Comparison of ENCODE assay signal across 12 cellular contexts in genomic region chrX:107483976-107484726, GRCh38. TPM values are rescaled to one million over a fixed set of nuclear protein-coding genes. Genes with fewer than 3 reads are reported as not detected.
DNase-seq lines count a peak whose midpoint lies in the region; ATAC-seq and TF ChIP-seq lines count a peak whose summit lies in the region.
"Had no signal": no experiment of that assay in that cellular context is flagged by ENCODE, and none has a peak within 500 bp of the region (broad histone marks: within the 10 kb centered on the region; RNA-seq: fewer than 3 reads in every experiment).

No MANE protein-coding gene starts in this region.

- H2AFZ ChIP-seq in neural progenitor cell (replicated peaks): peak overlapping the region; percentile 26

- H3K9me3 Mint-ChIP-seq in neural progenitor cell (peaks cover 2% of the 10 kb centered on the region), immature natural killer cell (no peaks in the 10 kb centered on the region)
- H3K9me3 Mint-ChIP-seq: activated CD4-positive, alpha-beta memory T cell treated with anti-CD3 and anti-CD28 coated beads for 36 hours had no signal

- no peaks in the 10 kb centered on the region for H3K4me1 ChIP-seq in colonic mucosa
- peaks cover 11% of the 10 kb centered on the region for H3K4me1 ChIP-seq in neural progenitor cell
- H3K4me1 ChIP-seq: body of pancreas had no signal

- H3K27ac Mint-ChIP-seq in neural progenitor cell (peak overlapping the region; percentile 14), immature natural killer cell (no peak overlapping the region)
- H3K27ac Mint-ChIP-seq: activated CD4-positive, alpha-beta memory T cell treated with anti-CD3 and anti-CD28 coated beads for 36 hours; naive thymus-derived CD4-positive, alpha-beta T cell had no signal

- no peak overlapping the region for H3K4me3 ChIP-seq in colonic mucosa
- H3K4me3 ChIP-seq in neural progenitor cell: no peak overlapping the region
- H3K4me3 ChIP-seq: body of pancreas had no signal

- no peak for ATAC-seq in HG02763 (IDR thresholded peaks at IDR 0.05; ENCODE audit: unreplicated experiment)
- ATAC-seq: body of pancreas; naive thymus-derived CD4-positive, alpha-beta T cell had no signal

- H3K27ac ChIP-seq in colonic mucosa (no peak overlapping the region), neural progenitor cell (no peak overlapping the region)
- H3K27ac ChIP-seq: body of pancreas had no signal

- intact Hi-C loops in colonic mucosa (cut with DNase I): no loop called here

- no peaks in the 10 kb centered on the region for H4K20me1 ChIP-seq in neural progenitor cell (ENCODE audit: low read depth)

- H3K27me3 Mint-ChIP-seq in neural progenitor cell (ENCODE audit: insufficient read depth, low read depth) (no peaks in the 10 kb centered on the region), immature natural killer cell (ENCODE audit: low read depth in 3 of 3) (peaks cover 5 to 20% (median 9%) of the 10 kb centered on the region in 3 donors)
- H3K27me3 Mint-ChIP-seq: activated CD4-positive, alpha-beta memory T cell treated with anti-CD3 and anti-CD28 coated beads for 36 hours; naive thymus-derived CD4-positive, alpha-beta T cell had no signal

- H3K4me1 Mint-ChIP-seq in neural progenitor cell: peaks cover 28% of the 10 kb centered on the region
- peaks cover 20 to 29% of the 10 kb centered on the region in 2 donors for H3K4me1 Mint-ChIP-seq in immature natural killer cell
- H3K4me1 Mint-ChIP-seq: naive thymus-derived CD4-positive, alpha-beta T cell had no signal

- peak overlapping the region; percentile 18 for H3K4me2 ChIP-seq in neural progenitor cell

- H3K36me3 Mint-ChIP-seq in neural progenitor cell: no peaks in the 10 kb centered on the region
- no peaks in the 10 kb centered on the region for H3K36me3 Mint-ChIP-seq in immature natural killer cell
- H3K36me3 Mint-ChIP-seq: activated CD4-positive, alpha-beta memory T cell treated with anti-CD3 and anti-CD28 coated beads for 36 hours; naive thymus-derived CD4-positive, alpha-beta T cell had no signal

- no peaks in the 10 kb centered on the region for H3F3A ChIP-seq in neural progenitor cell (ENCODE audit: low read depth)

- no peaks in the 10 kb centered on the region for H3K79me2 ChIP-seq in neural progenitor cell (ENCODE audit: low read depth)

- H3K9me3 ChIP-seq in colonic mucosa (no peaks in the 10 kb centered on the region), neural progenitor cell (ENCODE audit: low read depth) (no peaks in the 10 kb centered on the region)
- H3K9me3 ChIP-seq: body of pancreas had no signal

- H3K4me3 Mint-ChIP-seq in neural progenitor cell: no peak overlapping the region
- H3K4me3 Mint-ChIP-seq in immature natural killer cell: no peak overlapping the region
- H3K4me3 Mint-ChIP-seq: activated CD4-positive, alpha-beta memory T cell treated with anti-CD3 and anti-CD28 coated beads for 36 hours; naive thymus-derived CD4-positive, alpha-beta T cell had no signal

- H3K9ac ChIP-seq in colonic mucosa (ENCODE audit: low read depth in 2 of 2, low read length in 2 of 2) (no peak overlapping the region), neural progenitor cell (no peak overlapping the region)

- TF ChIP-seq CTCF in colonic mucosa (IDR thresholded peaks at IDR 0.05): no peak
- TF ChIP-seq CTCF in neural progenitor cell (IDR thresholded peaks at IDR 0.05): no peak

- peak; percentile 40 for DNase-seq in G401 (ENCODE audit: low spot score)
- peak; percentile 22 for DNase-seq in NCI-H2171 (lab: John Stamatoyannopoulos, UW)
- peak; percentile 31 for DNase-seq in colonic mucosa
- peak; percentile 60 for DNase-seq in neural progenitor cell (ENCODE audit: low spot score)
- DNase-seq in immature natural killer cell: no peak
- DNase-seq in stimulated activated CD4-positive, alpha-beta T cell treated with anti-CD3 and anti-CD28 coated beads, Interleukin-1b, Interleukin-23, amount 100 ng/mL, for 48 hours: no peak
- no peak for DNase-seq in foreskin melanocyte
- DNase-seq: activated CD4-positive, alpha-beta memory T cell treated with anti-CD3 and anti-CD28 coated beads for 36 hours; body of pancreas; naive thymus-derived CD4-positive, alpha-beta T cell had no signal

- H3K36me3 ChIP-seq in colonic mucosa (no peaks in the 10 kb centered on the region), neural progenitor cell (no peaks in the 10 kb centered on the region)

- H3K27me3 ChIP-seq in colonic mucosa (no peaks in the 10 kb centered on the region), neural progenitor cell (no peaks in the 10 kb centered on the region)
- H3K27me3 ChIP-seq: body of pancreas had no signal

- in situ Hi-C loops in G401 (cut with HindIII; ENCODE audit: low sequenced_read_pairs): no loop called here

RNA-seq across cellular contexts. Expression of gene FRMPD3, which starts 34.7 kb away (rescaled TPM):
- total RNA-seq in G401 (2014; rRNA removed; shearing (Covaris generic)): not detected in 2 replicates
- total RNA-seq in colonic mucosa: under 1 TPM; 0.13 to 0.42 TPM
- total RNA-seq in neural progenitor cell (ENCODE audit: low replicate concordance): 0.04 and 0.28 TPM in 2 replicates
- under 1 TPM in 1 of 3 donors, not detected in 2; 0.18 TPM for polyA plus RNA-seq in immature natural killer cell
- total RNA-seq: activated CD4-positive, alpha-beta memory T cell treated with anti-CD3 and anti-CD28 coated beads for 36 hours; glomerular endothelial cell had no signal
- polyA plus RNA-seq: naive thymus-derived CD4-positive, alpha-beta T cell had no signal

Comparison
In these comparisons a context has a peak if more than half of its experiments do, and no peak if none do; other contexts are left out.
1. DNase-seq: peak in G401 (single experiment), NCI-H2171 (single experiment), colonic mucosa (single experiment) and neural progenitor cell (single experiment); none in immature natural killer cell (0 of 3), stimulated activated CD4-positive, alpha-beta T cell treated with anti-CD3 and anti-CD28 coated beads, Interleukin-1b, Interleukin-23, amount 100 ng/mL, for 48 hours (single experiment) and foreskin melanocyte (single experiment).